8 cellular contexts compared by ENCODE assay signal in the genomic region with DNA sequence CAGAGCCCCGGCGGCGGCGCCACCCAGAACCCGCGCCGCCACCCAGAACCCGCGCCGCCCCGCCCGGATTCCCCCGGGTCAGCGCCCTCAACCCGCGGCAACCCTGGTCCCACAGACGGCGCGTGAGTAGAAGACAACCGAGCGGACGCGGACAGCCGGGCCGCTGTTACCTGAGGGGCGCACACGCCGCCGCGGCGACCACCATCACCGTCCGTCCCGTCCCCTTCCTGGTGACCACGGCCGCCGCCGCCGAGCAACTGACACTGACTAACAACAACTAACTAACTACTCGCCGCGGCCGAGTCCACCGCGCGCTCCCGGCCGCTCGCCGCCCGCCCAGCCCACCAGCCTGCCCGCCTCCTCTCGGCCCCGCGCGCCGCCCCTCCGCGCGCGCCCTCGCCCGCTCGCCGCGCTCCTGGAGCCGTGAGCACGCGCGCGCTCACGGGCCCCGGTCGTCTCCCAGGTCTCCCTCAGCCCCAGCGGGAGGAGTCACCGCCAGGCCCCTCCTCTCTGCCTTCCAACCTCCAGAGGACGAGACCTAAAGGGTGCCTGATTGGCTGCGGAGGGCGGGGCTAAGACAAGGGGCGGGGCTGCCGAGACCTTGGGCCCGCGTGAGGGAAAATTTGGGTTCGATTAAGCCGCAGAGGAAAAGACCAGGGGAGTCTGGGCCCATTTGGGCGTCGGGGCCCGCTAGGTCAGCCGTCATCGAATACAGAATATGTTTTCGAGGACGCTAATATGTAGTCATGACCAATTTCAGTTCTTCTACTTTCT. TPM values are rescaled to one million over a fixed set of nuclear protein-coding genes. Genes with fewer than 3 reads are reported as not detected.
DNase-seq lines count a peak whose midpoint lies in the region; ATAC-seq and TF ChIP-seq lines count a peak whose summit lies in the region.

A gene with protein sequence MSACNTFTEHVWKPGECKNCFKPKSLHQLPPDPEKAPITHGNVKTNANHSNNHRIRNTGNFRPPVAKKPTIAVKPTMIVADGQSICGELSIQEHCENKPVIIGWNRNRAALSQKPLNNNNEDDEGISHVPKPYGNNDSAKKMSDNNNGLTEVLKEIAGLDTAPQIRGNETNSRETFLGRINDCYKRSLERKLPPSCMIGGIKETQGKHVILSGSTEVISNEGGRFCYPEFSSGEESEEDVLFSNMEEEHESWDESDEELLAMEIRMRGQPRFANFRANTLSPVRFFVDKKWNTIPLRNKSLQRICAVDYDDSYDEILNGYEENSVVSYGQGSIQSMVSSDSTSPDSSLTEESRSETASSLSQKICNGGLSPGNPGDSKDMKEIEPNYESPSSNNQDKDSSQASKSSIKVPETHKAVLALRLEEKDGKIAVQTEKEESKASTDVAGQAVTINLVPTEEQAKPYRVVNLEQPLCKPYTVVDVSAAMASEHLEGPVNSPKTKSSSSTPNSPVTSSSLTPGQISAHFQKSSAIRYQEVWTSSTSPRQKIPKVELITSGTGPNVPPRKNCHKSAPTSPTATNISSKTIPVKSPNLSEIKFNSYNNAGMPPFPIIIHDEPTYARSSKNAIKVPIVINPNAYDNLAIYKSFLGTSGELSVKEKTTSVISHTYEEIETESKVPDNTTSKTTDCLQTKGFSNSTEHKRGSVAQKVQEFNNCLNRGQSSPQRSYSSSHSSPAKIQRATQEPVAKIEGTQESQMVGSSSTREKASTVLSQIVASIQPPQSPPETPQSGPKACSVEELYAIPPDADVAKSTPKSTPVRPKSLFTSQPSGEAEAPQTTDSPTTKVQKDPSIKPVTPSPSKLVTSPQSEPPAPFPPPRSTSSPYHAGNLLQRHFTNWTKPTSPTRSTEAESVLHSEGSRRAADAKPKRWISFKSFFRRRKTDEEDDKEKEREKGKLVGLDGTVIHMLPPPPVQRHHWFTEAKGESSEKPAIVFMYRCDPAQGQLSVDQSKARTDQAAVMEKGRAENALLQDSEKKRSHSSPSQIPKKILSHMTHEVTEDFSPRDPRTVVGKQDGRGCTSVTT (N-terminal part only) (minus strand): TSS at position 269 of the 774 bp plus-strand sequence. CDS start 238,178 bp downstream, outside the sequence.

- H3K4me1 Mint-ChIP-seq in activated naive CD4-positive, alpha-beta T cell treated with anti-CD3 and anti-CD28 coated beads, Interleukin-2, amount 50 U/mL, for 24 hours = peaks cover 62% of the 10 kb centered on the region

- POLR2A ChIA-PET in GM10248 (lab: Yijun Ruan, JAX) = no interaction called here

- H3K36me3 ChIP-seq in suprapubic skin = no peaks in the 10 kb centered on the region

- H3K27me3 ChIP-seq in suprapubic skin = no peaks in the 10 kb centered on the region

- peak; percentile 84 to 97 for TF ChIP-seq POLR2A in suprapubic skin (IDR thresholded peaks at IDR 0.05)

- H3K4me3 ChIP-seq in suprapubic skin = peak within 1 kb of the TSS; percentile 78

- TF ChIP-seq EP300 in suprapubic skin (IDR thresholded peaks at IDR 0.05) = no peak

- no peaks in the 10 kb centered on the region for H3K9me3 ChIP-seq in suprapubic skin

- CTCF ChIA-PET in GM10248 (lab: Yijun Ruan, JAX) = interaction anchor here (0.9 to 2.9 kb wide), 9 partner anchors 10 to 230 kb away, joined by 3 to 12 read pairs (median 3); no protein-coding TSS in a partner anchor

- no peak for TF ChIP-seq CTCF in GM10248 (IDR thresholded peaks at IDR 0.05; ENCODE audit: control extremely low read depth, extremely low read depth, low read depth, missing control alignments)
- TF ChIP-seq CTCF in suprapubic skin (IDR thresholded peaks at IDR 0.05) = no peak

- peak within 1 kb of the TSS; percentile 97 for H3K27ac ChIP-seq in suprapubic skin

- peak; percentile 97 for DNase-seq in GM10248 (ENCODE audit: extremely low spot score)
- DNase-seq in NCI-H1092 treated with DMSO at 0.1 percent for 48 hours (lab: John Stamatoyannopoulos, UW) = peak; percentile 94
- DNase-seq in globus pallidus (ENCODE audit: low spot score) = peak; percentile 99
- DNase-seq in occipital lobe (lab: John Stamatoyannopoulos, UW) = peak; percentile 98
- DNase-seq in suprapubic skin (ENCODE audit: low spot score in 2 of 2) = peak; percentile 99 to 100

- peak within 1 kb of the TSS; percentile 100 for H3K4me3 Mint-ChIP-seq in activated naive CD4-positive, alpha-beta T cell treated with anti-CD3 and anti-CD28 coated beads, Interleukin-2, amount 50 U/mL, for 24 hours

- H3K9me3 Mint-ChIP-seq in activated naive CD4-positive, alpha-beta T cell treated with anti-CD3 and anti-CD28 coated beads, Interleukin-2, amount 50 U/mL, for 24 hours = no peaks in the 10 kb centered on the region

- no peaks in the 10 kb centered on the region for H3K27me3 Mint-ChIP-seq in activated naive CD4-positive, alpha-beta T cell treated with anti-CD3 and anti-CD28 coated beads, Interleukin-2, amount 50 U/mL, for 24 hours

- peaks cover 6% of the 10 kb centered on the region for H3K36me3 Mint-ChIP-seq in activated naive CD4-positive, alpha-beta T cell treated with anti-CD3 and anti-CD28 coated beads, Interleukin-2, amount 50 U/mL, for 24 hours

- peak within 1 kb of the TSS; percentile 100 for H3K27ac Mint-ChIP-seq in activated naive CD4-positive, alpha-beta T cell treated with anti-CD3 and anti-CD28 coated beads, Interleukin-2, amount 50 U/mL, for 24 hours

- peaks cover 58% of the 10 kb centered on the region for H3K4me1 ChIP-seq in suprapubic skin

- ATAC-seq in HG02610 (IDR thresholded peaks at IDR 0.05; ENCODE audit: unreplicated experiment) (peak; percentile 96), SK-N-SH treated with all-trans-retinoic acid at 6 μM for 48 hours (peak; percentile 95)

- WGBS in suprapubic skin = under 1% methylated on average over 47 of the region's 92 CpGs

TF ChIP-seq in SK-N-SH treated with all-trans-retinoic acid at 6 μM for 48 hours, 23 proteins besides CTCF, POLR2A, EP300 and RAD21:
- TF ChIP-seq CSDC2 (CRISPR knock-in tag; IDR thresholded peaks at IDR 0.05) (no peak), ESRRG (CRISPR knock-in tag; IDR thresholded peaks at IDR 0.05) (no peak), PPARA (CRISPR knock-in tag; IDR thresholded peaks at IDR 0.05; ENCODE audit: borderline replicate concordance) (no peak), SNAI2 (CRISPR knock-in tag; IDR thresholded peaks at IDR 0.05) (peak; percentile 75; the same call in 1 of the 2 replicates), GLIS3 (CRISPR knock-in tag; IDR thresholded peaks at IDR 0.05) (no peak), BACH2 (CRISPR knock-in tag; IDR thresholded peaks at IDR 0.05; ENCODE audit: borderline replicate concordance) (no peak), ZFP3 (CRISPR knock-in tag; IDR thresholded peaks at IDR 0.05) (no peak), OSR1 (CRISPR knock-in tag; IDR thresholded peaks at IDR 0.05) (no peak), ZFP30 (CRISPR knock-in tag; IDR thresholded peaks at IDR 0.05) (no peak), ISL1 (CRISPR knock-in tag; IDR thresholded peaks at IDR 0.05) (no peak)
- TF ChIP-seq, protein P1, sequence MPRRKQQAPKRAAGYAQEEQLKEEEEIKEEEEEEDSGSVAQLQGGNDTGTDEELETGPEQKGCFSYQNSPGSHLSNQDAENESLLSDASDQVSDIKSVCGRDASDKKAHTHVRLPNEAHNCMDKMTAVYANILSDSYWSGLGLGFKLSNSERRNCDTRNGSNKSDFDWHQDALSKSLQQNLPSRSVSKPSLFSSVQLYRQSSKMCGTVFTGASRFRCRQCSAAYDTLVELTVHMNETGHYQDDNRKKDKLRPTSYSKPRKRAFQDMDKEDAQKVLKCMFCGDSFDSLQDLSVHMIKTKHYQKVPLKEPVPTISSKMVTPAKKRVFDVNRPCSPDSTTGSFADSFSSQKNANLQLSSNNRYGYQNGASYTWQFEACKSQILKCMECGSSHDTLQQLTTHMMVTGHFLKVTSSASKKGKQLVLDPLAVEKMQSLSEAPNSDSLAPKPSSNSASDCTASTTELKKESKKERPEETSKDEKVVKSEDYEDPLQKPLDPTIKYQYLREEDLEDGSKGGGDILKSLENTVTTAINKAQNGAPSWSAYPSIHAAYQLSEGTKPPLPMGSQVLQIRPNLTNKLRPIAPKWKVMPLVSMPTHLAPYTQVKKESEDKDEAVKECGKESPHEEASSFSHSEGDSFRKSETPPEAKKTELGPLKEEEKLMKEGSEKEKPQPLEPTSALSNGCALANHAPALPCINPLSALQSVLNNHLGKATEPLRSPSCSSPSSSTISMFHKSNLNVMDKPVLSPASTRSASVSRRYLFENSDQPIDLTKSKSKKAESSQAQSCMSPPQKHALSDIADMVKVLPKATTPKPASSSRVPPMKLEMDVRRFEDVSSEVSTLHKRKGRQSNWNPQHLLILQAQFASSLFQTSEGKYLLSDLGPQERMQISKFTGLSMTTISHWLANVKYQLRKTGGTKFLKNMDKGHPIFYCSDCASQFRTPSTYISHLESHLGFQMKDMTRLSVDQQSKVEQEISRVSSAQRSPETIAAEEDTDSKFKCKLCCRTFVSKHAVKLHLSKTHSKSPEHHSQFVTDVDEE (CRISPR knock-in tag; IDR thresholded peaks at IDR 0.05) = 0 out of 2 replicates have a peak, but pooled peaks have one; percentile 13
- TF ChIP-seq, protein P2, sequence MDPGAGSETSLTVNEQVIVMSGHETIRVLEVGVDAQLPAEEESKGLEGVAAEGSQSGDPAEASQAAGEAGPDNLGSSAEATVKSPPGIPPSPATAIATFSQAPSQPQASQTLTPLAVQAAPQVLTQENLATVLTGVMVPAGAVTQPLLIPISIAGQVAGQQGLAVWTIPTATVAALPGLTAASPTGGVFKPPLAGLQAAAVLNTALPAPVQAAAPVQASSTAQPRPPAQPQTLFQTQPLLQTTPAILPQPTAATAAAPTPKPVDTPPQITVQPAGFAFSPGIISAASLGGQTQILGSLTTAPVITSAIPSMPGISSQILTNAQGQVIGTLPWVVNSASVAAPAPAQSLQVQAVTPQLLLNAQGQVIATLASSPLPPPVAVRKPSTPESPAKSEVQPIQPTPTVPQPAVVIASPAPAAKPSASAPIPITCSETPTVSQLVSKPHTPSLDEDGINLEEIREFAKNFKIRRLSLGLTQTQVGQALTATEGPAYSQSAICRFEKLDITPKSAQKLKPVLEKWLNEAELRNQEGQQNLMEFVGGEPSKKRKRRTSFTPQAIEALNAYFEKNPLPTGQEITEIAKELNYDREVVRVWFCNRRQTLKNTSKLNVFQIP (CRISPR knock-in tag; IDR thresholded peaks at IDR 0.05; ENCODE audit: borderline replicate concordance, low read depth) = no peak

RNA-seq across cellular contexts. Expression of the gene that starts here (rescaled TPM):
- 25.4 TPM for total RNA-seq in occipital lobe
- 10 to 100 TPM; 14.5 to 31.1 (median 25.9) TPM for total RNA-seq in suprapubic skin

Comparison
In these comparisons a context has a peak if more than half of its experiments do, and no peak if none do; other contexts are left out.
1. Peak in every context shown above with its lines: DNase-seq, ATAC-seq, H3K4me3 ChIP-seq and H3K27ac ChIP-seq.